In genomic region chr19:1941146-1942077, GRCh38 we compare ENCODE assay signal across 8 cellular contexts. TPM values are rescaled to one million over a fixed set of nuclear protein-coding genes. Genes with fewer than 3 reads are reported as not detected.
DNase-seq lines count a peak whose midpoint lies in the region; ATAC-seq and TF ChIP-seq lines count a peak whose summit lies in the region.

TSS of gene CSNK1G2 (plus strand) at chr19:1941172. CDS start at chr19:1969773, 28,601 bp downstream.

- H3K27ac ChIP-seq in foreskin keratinocyte, result peak within 1 kb of the TSS; percentile 99
- peak within 1 kb of the TSS; percentile 91 for H3K27ac ChIP-seq in parathyroid adenoma

- peaks cover 30% of the 10 kb centered on the region for H3K4me1 Mint-ChIP-seq in activated CD4-positive, alpha-beta memory T cell treated with anti-CD3 and anti-CD28 coated beads for 36 hours (ENCODE audit: low read depth)

- H3K27me3 ChIP-seq in foreskin keratinocyte (no peaks in the 10 kb centered on the region), parathyroid adenoma (ENCODE audit: control insufficient read depth, insufficient read depth, low read length) (no peaks in the 10 kb centered on the region)

- peak within 1 kb of the TSS; percentile 94 for H3K27ac Mint-ChIP-seq in activated CD4-positive, alpha-beta memory T cell treated with anti-CD3 and anti-CD28 coated beads for 36 hours

- H3K9ac ChIP-seq in parathyroid adenoma, result no peak within 1 kb of the TSS

- H3K4me3 ChIP-seq in parathyroid adenoma (ENCODE audit: low read depth, low read length), result peak within 1 kb of the TSS; percentile 77

- no peaks in the 10 kb centered on the region for H3K27me3 Mint-ChIP-seq in activated CD4-positive, alpha-beta memory T cell treated with anti-CD3 and anti-CD28 coated beads for 36 hours

- peak within 1 kb of the TSS; percentile 98 for H3K4me2 ChIP-seq in parathyroid adenoma (ENCODE audit: low read length)

- peak; percentile 42 for ATAC-seq in HG02973 (IDR thresholded peaks at IDR 0.05; ENCODE audit: unreplicated experiment)
- peak; percentile 45 for ATAC-seq in foreskin keratinocyte

- DNase-seq in GM03348 (ENCODE audit: low spot score) (peak; percentile 30), foreskin keratinocyte (no peak), NCI-H446 treated with DMSO at 0.1 percent for 48 hours (lab: John Stamatoyannopoulos, UW) (no peak), Ammon's horn (ENCODE audit: low spot score) (no peak), COR-L47 (lab: John Stamatoyannopoulos, UW) (no peak)
- DNase-seq in activated CD4-positive, alpha-beta memory T cell treated with anti-CD3 and anti-CD28 coated beads for 36 hours, result no peak

- peaks cover 2% of the 10 kb centered on the region for H3K36me3 Mint-ChIP-seq in activated CD4-positive, alpha-beta memory T cell treated with anti-CD3 and anti-CD28 coated beads for 36 hours

- H3K9me3 Mint-ChIP-seq in activated CD4-positive, alpha-beta memory T cell treated with anti-CD3 and anti-CD28 coated beads for 36 hours, result no peaks in the 10 kb centered on the region

- CTCF ChIA-PET in activated CD4-positive, alpha-beta memory T cell treated with anti-CD3 and anti-CD28 coated beads for 36 hours (lab: Charles Lee), result interaction anchor here (1.2 to 3.3 kb wide), 2 partner anchors 11 to 18 kb away, joined by 4 to 19 read pairs; no protein-coding TSS in a partner anchor

- no peaks in the 10 kb centered on the region for H3K36me3 ChIP-seq in parathyroid adenoma (ENCODE audit: control insufficient read depth, insufficient read depth, low read length)

- no peak for TF ChIP-seq CTCF in foreskin keratinocyte (conservative IDR thresholded peaks at IDR 0.05)
- no peak for TF ChIP-seq CTCF in parathyroid adenoma (IDR thresholded peaks at IDR 0.05)

- H3K4me1 ChIP-seq in foreskin keratinocyte (peaks cover 6% of the 10 kb centered on the region), parathyroid adenoma (peaks cover 13% of the 10 kb centered on the region)

- intact Hi-C loops in activated CD4-positive, alpha-beta memory T cell treated with anti-CD3 and anti-CD28 coated beads for 36 hours (cut with micrococcal nuclease), result loop anchor here (1.0 to 2.0 kb wide), 2 partner anchors 36 to 155 kb away; partner anchors contain the start of genes ADAT3, IZUMO4, MOB3A and SCAMP4

- POLR2A ChIA-PET in activated CD4-positive, alpha-beta memory T cell treated with anti-CD3 and anti-CD28 coated beads for 36 hours (lab: Charles Lee), result no interaction called here

- H3K9me3 ChIP-seq in parathyroid adenoma (ENCODE audit: control insufficient read depth, low read length), result no peaks in the 10 kb centered on the region

- peak within 1 kb of the TSS; percentile 87 for H3K4me3 Mint-ChIP-seq in activated CD4-positive, alpha-beta memory T cell treated with anti-CD3 and anti-CD28 coated beads for 36 hours

- peak within 1 kb of the TSS; percentile 95 for H2AFZ ChIP-seq in parathyroid adenoma

- H3K79me2 ChIP-seq in parathyroid adenoma, result peaks cover 42% of the 10 kb centered on the region

RNA-seq across cellular contexts. Expression of gene CSNK1G2, which starts in this region (rescaled TPM):
- 10 to 100 TPM; 63.7 to 66.2 TPM for total RNA-seq in activated CD4-positive, alpha-beta memory T cell treated with anti-CD3 and anti-CD28 coated beads for 36 hours
- 76.6 and 78.8 TPM in 2 replicates for total RNA-seq in foreskin keratinocyte
- 63.7 and 64.4 TPM in 2 replicates for polyA plus RNA-seq in foreskin keratinocyte
